11 cellular contexts compared by ENCODE assay signal in the genomic region with DNA sequence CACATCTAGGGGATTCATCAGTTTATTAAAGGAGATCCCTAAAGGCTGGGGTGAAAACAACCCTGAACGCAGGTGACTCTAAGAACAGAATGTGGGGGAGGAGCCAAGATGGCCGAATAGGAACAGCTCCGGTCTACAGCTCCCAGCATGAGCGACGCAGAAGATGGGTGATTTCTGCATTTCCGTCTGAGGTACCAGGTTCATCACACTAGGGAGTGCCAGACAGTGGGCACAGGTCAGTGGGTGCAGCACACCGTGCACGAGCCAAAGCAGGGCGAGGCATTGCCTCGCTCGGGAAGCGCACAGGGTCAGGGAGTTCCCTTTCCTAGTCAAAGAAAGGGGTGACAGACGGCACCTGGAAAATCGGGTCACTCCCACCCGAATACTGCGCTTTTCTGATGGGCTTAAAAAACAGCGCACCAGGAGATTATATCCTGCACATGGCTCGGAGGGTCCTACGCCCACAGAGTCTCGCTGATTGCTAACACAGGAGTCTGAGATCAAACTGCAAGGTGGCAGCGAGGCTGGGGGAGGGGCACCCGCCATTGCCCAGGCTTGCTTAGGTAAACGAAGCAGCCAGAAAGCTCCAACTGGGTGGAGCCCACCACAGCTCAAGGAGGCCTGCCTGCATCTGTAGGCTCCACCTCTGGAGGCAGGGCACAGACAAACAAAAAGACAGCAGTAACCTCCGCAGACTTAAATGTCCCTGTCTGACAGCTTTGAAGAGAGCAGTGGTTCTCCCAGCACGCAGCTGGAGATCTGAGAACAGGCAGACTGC. TPM values are rescaled to one million over a fixed set of nuclear protein-coding genes. Genes with fewer than 3 reads are reported as not detected.
"Had no signal": no experiment of that assay in that cellular context is flagged by ENCODE, and none has a peak within 500 bp of the region (broad histone marks: within the 10 kb centered on the region; RNA-seq: fewer than 3 reads in every experiment).

No MANE protein-coding gene starts in this region.

RNA-seq across cellular contexts. Expression of a gene that starts 12.8 kb away (rescaled TPM):
- total RNA-seq: cerebellum, dermis microvascular lymphatic vessel endothelial cell, endodermal cell, endothelial cell of umbilical vein, hepatocyte, kidney epithelial cell, lung microvascular endothelial cell, osteoblast, pulmonary artery endothelial cell, skeletal muscle tissue had no signal
- polyA plus RNA-seq: endothelial cell of umbilical vein, hepatocyte, neural cell had no signal

RNA-seq across cellular contexts. Expression of a gene that starts 44.1 kb away (rescaled TPM):
- total RNA-seq: cerebellum, dermis microvascular lymphatic vessel endothelial cell, endodermal cell, endothelial cell of umbilical vein, lung microvascular endothelial cell, osteoblast, pulmonary artery endothelial cell had no signal
- polyA plus RNA-seq: endothelial cell of umbilical vein, hepatocyte, neural cell had no signal
